Comparison of ENCODE assay signal across 1 cellular context in genomic region chr16:28950648-28951409, GRCh38.
TF ChIP-seq lines count a peak whose summit lies in the region.

Gene NFATC2IP (plus strand): TSS chr16:28950937. CDS start chr16:28951012, 75 bp downstream.

TF ChIP-seq in HEK293, 187 proteins besides CTCF, POLR2A, EP300 and RAD21 (continued from another document and continues in another):
- TF ChIP-seq, protein P1, sequence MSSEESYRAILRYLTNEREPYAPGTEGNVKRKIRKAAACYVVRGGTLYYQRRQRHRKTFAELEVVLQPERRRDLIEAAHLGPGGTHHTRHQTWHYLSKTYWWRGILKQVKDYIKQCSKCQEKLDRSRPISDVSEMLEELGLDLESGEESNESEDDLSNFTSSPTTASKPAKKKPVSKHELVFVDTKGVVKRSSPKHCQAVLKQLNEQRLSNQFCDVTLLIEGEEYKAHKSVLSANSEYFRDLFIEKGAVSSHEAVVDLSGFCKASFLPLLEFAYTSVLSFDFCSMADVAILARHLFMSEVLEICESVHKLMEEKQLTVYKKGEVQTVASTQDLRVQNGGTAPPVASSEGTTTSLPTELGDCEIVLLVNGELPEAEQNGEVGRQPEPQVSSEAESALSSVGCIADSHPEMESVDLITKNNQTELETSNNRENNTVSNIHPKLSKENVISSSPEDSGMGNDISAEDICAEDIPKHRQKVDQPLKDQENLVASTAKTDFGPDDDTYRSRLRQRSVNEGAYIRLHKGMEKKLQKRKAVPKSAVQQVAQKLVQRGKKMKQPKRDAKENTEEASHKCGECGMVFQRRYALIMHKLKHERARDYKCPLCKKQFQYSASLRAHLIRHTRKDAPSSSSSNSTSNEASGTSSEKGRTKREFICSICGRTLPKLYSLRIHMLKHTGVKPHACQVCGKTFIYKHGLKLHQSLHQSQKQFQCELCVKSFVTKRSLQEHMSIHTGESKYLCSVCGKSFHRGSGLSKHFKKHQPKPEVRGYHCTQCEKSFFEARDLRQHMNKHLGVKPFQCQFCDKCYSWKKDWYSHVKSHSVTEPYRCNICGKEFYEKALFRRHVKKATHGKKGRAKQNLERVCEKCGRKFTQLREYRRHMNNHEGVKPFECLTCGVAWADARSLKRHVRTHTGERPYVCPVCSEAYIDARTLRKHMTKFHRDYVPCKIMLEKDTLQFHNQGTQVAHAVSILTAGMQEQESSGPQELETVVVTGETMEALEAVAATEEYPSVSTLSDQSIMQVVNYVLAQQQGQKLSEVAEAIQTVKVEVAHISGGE (tag by site-specific recombination; conservative IDR thresholded peaks at IDR 0.05; ENCODE audit: low read depth), result peak; percentile 84; the same call in 1 of the 2 replicates
- TF ChIP-seq ZXDB (tag by site-specific recombination; IDR thresholded peaks at IDR 0.05) (no peak; the same call in none of the 2 replicates), GLIS2 (tag by site-specific recombination; IDR thresholded peaks at IDR 0.05) (peak; percentile 60), ZFHX2 (tag by site-specific recombination; conservative IDR thresholded peaks at IDR 0.05) (peak; percentile 94), ZNF292 (tag by site-specific recombination; IDR thresholded peaks at IDR 0.05; ENCODE audit: borderline replicate concordance, low read depth) (no peak), KLF16 (tag by site-specific recombination; IDR thresholded peaks at IDR 0.05) (no peak; the same call in none of the 2 replicates), ZNF157 (tag by site-specific recombination; IDR thresholded peaks at IDR 0.05) (no peak), ZNF692 (tag by site-specific recombination; IDR thresholded peaks at IDR 0.05) (peak; percentile 49; the same call in 1 of the 2 replicates), ZNF776 (tag by site-specific recombination; IDR thresholded peaks at IDR 0.05; ENCODE audit: borderline replicate concordance) (no peak), ZNF140 (tag by site-specific recombination; IDR thresholded peaks at IDR 0.05) (no peak), YY1 (tag by site-specific recombination; IDR thresholded peaks at IDR 0.05) (peak; percentile 81), TRIM28 (IDR thresholded peaks at IDR 0.05; ENCODE audit: borderline replicate concordance, low read length) (no peak), TCF7L2 (IDR thresholded peaks at IDR 0.05; ENCODE audit: borderline replicate concordance, low read depth, low read length) (no peak), ZNF19 (tag by site-specific recombination; IDR thresholded peaks at IDR 0.05; ENCODE audit: low read depth) (no peak), ZNF792 (tag by site-specific recombination; IDR thresholded peaks at IDR 0.05) (0 out of 2 replicates have a peak, but pooled peaks have one; percentile 10), ZNF202 (tag by site-specific recombination; IDR thresholded peaks at IDR 0.05; ENCODE audit: borderline replicate concordance) (no peak), ZNF530 (tag by site-specific recombination; IDR thresholded peaks at IDR 0.05; ENCODE audit: low read depth) (no peak), GLI4 (tag by site-specific recombination; IDR thresholded peaks at IDR 0.05) (no peak), ZFP69B (tag by site-specific recombination; IDR thresholded peaks at IDR 0.05) (no peak), BCL11A (tag by site-specific recombination; IDR thresholded peaks at IDR 0.05; ENCODE audit: low read depth) (no peak), ZBTB1 (tag by site-specific recombination; IDR thresholded peaks at IDR 0.05) (no peak), ZNF645 (tag by site-specific recombination; IDR thresholded peaks at IDR 0.05) (no peak), ZNF404 (tag by site-specific recombination; IDR thresholded peaks at IDR 0.05) (no peak), ZNF660 (tag by site-specific recombination; IDR thresholded peaks at IDR 0.05) (0 out of 2 replicates have a peak, but pooled peaks have one; percentile 24), ZSCAN16 (tag by site-specific recombination; IDR thresholded peaks at IDR 0.05) (no peak), ZNF501 (tag by site-specific recombination; IDR thresholded peaks at IDR 0.05) (no peak; the same call in 1 of the 2 replicates), ZNF354C (tag by site-specific recombination; IDR thresholded peaks at IDR 0.05; ENCODE audit: borderline replicate concordance, low read depth) (no peak), REPIN1 (tag by site-specific recombination; IDR thresholded peaks at IDR 0.05; ENCODE audit: low read depth) (no peak), ZNF148 (tag by site-specific recombination; IDR thresholded peaks at IDR 0.05; ENCODE audit: borderline replicate concordance) (no peak), ZBTB8A (tag by site-specific recombination; IDR thresholded peaks at IDR 0.05) (no peak), ZNF777 (tag by site-specific recombination; IDR thresholded peaks at IDR 0.05; ENCODE audit: borderline replicate concordance) (no peak), KLF1 (tag by site-specific recombination; IDR thresholded peaks at IDR 0.05) (no peak), AEBP2 (tag by site-specific recombination; IDR thresholded peaks at IDR 0.05; ENCODE audit: borderline replicate concordance) (no peak), ZNF626 (tag by site-specific recombination; IDR thresholded peaks at IDR 0.05) (no peak), HOXA7 (CRISPR knock-in tag; IDR thresholded peaks at IDR 0.05; ENCODE audit: borderline replicate concordance) (no peak), ZNF514 (tag by site-specific recombination; IDR thresholded peaks at IDR 0.05) (no peak), ZBTB20 (tag by site-specific recombination; IDR thresholded peaks at IDR 0.05) (no peak), ZNF610 (tag by site-specific recombination; IDR thresholded peaks at IDR 0.05; ENCODE audit: borderline replicate concordance) (no peak), ZNF10 (tag by site-specific recombination; IDR thresholded peaks at IDR 0.05) (peak; percentile 61; the same call in 1 of the 2 replicates), HOXC10 (CRISPR knock-in tag; IDR thresholded peaks at IDR 0.05) (no peak), ZNF791 (tag by site-specific recombination; IDR thresholded peaks at IDR 0.05) (no peak)
- TF ChIP-seq, protein P2, sequence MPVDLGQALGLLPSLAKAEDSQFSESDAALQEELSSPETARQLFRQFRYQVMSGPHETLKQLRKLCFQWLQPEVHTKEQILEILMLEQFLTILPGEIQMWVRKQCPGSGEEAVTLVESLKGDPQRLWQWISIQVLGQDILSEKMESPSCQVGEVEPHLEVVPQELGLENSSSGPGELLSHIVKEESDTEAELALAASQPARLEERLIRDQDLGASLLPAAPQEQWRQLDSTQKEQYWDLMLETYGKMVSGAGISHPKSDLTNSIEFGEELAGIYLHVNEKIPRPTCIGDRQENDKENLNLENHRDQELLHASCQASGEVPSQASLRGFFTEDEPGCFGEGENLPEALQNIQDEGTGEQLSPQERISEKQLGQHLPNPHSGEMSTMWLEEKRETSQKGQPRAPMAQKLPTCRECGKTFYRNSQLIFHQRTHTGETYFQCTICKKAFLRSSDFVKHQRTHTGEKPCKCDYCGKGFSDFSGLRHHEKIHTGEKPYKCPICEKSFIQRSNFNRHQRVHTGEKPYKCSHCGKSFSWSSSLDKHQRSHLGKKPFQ (tag by site-specific recombination; IDR thresholded peaks at IDR 0.05), result no peak
- TF ChIP-seq, protein P3, sequence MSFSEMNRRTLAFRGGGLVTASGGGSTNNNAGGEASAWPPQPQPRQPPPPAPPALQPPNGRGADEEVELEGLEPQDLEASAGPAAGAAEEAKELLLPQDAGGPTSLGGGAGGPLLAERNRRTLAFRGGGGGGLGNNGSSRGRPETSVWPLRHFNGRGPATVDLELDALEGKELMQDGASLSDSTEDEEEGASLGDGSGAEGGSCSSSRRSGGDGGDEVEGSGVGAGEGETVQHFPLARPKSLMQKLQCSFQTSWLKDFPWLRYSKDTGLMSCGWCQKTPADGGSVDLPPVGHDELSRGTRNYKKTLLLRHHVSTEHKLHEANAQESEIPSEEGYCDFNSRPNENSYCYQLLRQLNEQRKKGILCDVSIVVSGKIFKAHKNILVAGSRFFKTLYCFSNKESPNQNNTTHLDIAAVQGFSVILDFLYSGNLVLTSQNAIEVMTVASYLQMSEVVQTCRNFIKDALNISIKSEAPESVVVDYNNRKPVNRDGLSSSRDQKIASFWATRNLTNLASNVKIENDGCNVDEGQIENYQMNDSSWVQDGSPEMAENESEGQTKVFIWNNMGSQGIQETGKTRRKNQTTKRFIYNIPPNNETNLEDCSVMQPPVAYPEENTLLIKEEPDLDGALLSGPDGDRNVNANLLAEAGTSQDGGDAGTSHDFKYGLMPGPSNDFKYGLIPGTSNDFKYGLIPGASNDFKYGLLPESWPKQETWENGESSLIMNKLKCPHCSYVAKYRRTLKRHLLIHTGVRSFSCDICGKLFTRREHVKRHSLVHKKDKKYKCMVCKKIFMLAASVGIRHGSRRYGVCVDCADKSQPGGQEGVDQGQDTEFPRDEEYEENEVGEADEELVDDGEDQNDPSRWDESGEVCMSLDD (tag by site-specific recombination; IDR thresholded peaks at IDR 0.05), result no peak
- TF ChIP-seq, protein P4, sequence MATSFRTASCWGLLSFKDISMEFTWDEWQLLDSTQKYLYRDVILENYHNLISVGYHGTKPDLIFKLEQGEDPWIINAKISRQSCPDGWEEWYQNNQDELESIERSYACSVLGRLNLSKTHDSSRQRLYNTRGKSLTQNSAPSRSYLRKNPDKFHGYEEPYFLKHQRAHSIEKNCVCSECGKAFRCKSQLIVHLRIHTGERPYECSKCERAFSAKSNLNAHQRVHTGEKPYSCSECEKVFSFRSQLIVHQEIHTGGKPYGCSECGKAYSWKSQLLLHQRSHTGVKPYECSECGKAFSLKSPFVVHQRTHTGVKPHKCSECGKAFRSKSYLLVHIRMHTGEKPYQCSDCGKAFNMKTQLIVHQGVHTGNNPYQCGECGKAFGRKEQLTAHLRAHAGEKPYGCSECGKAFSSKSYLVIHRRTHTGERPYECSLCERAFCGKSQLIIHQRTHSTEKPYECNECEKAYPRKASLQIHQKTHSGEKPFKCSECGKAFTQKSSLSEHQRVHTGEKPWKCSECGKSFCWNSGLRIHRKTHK (tag by site-specific recombination; IDR thresholded peaks at IDR 0.05), result no peak
- TF ChIP-seq, protein P5, sequence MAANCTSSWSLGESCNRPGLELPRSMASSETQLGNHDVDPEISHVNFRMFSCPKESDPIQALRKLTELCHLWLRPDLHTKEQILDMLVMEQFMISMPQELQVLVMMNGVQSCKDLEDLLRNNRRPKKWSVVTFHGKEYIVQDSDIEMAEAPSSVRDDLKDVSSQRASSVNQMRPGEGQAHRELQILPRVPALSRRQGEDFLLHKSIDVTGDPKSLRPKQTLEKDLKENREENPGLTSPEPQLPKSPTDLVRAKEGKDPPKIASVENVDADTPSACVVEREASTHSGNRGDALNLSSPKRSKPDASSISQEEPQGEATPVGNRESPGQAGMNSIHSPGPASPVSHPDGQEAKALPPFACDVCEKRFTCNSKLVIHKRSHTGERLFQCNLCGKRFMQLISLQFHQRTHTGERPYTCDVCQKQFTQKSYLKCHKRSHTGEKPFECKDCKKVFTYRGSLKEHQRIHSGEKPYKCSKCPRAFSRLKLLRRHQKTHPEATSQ (tag by site-specific recombination; IDR thresholded peaks at IDR 0.05), result 0 out of 2 replicates have a peak, but pooled peaks have one; percentile 41
- TF ChIP-seq, protein P6, sequence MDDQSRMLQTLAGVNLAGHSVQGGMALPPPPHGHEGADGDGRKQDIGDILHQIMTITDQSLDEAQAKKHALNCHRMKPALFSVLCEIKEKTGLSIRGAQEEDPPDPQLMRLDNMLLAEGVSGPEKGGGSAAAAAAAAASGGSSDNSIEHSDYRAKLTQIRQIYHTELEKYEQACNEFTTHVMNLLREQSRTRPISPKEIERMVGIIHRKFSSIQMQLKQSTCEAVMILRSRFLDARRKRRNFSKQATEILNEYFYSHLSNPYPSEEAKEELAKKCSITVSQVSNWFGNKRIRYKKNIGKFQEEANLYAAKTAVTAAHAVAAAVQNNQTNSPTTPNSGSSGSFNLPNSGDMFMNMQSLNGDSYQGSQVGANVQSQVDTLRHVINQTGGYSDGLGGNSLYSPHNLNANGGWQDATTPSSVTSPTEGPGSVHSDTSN (CRISPR knock-in tag; IDR thresholded peaks at IDR 0.05), result peak; percentile 100
